Comparison of ENCODE assay signal across 21 cellular contexts in the genomic region with DNA sequence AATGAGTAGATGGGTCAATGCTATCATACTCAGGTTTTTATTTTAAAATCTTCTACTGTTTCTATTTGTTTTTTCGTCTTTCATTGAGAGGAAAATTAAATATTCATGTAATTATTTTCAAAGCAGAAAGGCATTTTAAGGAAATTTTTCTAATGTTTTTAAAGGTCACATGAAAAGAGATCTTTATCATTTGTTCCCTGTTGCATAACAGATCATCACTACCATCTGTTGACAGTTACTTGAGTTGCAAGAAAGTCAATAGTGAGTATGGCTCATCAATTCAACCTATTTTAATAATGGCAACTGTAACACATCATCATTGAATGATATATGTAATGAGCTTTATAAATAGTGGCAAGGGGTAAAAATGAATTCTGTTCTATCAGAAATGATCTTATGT.
"Had no signal": no experiment of that assay in that cellular context is flagged by ENCODE, and none has a peak within 500 bp of the region (broad histone marks: within the 10 kb centered on the region; RNA-seq: fewer than 3 reads in every experiment).

No MANE protein-coding gene starts in this region.

- H3K27ac ChIP-seq: brain microvascular endothelial cell, left lung, testis, transverse colon had no signal

- DNase-seq: activated CD4-positive, alpha-beta T cell treated with anti-CD3 and anti-CD28 coated beads for 36 hours; activated CD4-positive, CD25-positive, alpha-beta regulatory T cell; activated effector memory CD4-positive, alpha-beta T cell treated with anti-CD3 and anti-CD28 coated beads, Interleukin-2, amount 50 U/mL, for 16 hours; activated naive CD4-positive, alpha-beta T cell treated with anti-CD3 and anti-CD28 coated beads for 36 hours; activated naive CD8-positive, alpha-beta T cell treated with anti-CD3 and anti-CD28 coated beads, Interleukin-2, amount 10 ng/mL, durations not matched to agents 7 days and 5 days; amniotic stem cell; brain microvascular endothelial cell; cortex of kidney; effector memory CD8-positive, alpha-beta T cell; erythroblast; left lung; mesendoderm; posterior cingulate gyrus; right cardiac atrium; stimulated activated CD4-positive, alpha-beta T cell treated with anti-CD3 and anti-CD28 coated beads, Interleukin-2, amount 100 ng/mL, for 48 hours; stimulated activated naive CD4-positive, alpha-beta T cell treated with Interleukin-2 at 50 U/mL for 16 hours; testis; transverse colon had no signal

- H3K36me3 ChIP-seq: brain microvascular endothelial cell, transverse colon had no signal

- H3K36me3 Mint-ChIP-seq: natural killer cell treated with Interleukin-12 subunit alpha and Interleukin-12 subunit beta and Interleukin-15 and Interleukin-18, amount 100 ng/mL, for 72 hours had no signal

- ATAC-seq: activated CD4-positive, alpha-beta T cell treated with anti-CD3 and anti-CD28 coated beads for 36 hours; effector memory CD8-positive, alpha-beta T cell; left lung; natural killer cell treated with Interleukin-12 subunit alpha and Interleukin-12 subunit beta and Interleukin-15 and Interleukin-18, amount 100 ng/mL, for 72 hours; right cardiac atrium had no signal

- H3K4me3 ChIP-seq: left lung, lung, testis, transverse colon had no signal

- H3K9me3 Mint-ChIP-seq: activated naive CD4-positive, alpha-beta T cell treated with anti-CD3 and anti-CD28 coated beads for 36 hours; activated naive CD8-positive, alpha-beta T cell treated with anti-CD3 and anti-CD28 coated beads, Interleukin-2, amount 10 ng/mL, durations not matched to agents 7 days and 5 days; effector memory CD8-positive, alpha-beta T cell; natural killer cell treated with Interleukin-12 subunit alpha and Interleukin-12 subunit beta and Interleukin-15 and Interleukin-18, amount 100 ng/mL, for 72 hours; T-helper 2 cell treated with Interferon-gamma antibody and Interleukin-4, amounts not matched to agents 5 μg/mL and 100 μg/mL, for 36 hours had no signal

- H3K4me3 Mint-ChIP-seq: activated CD4-positive, alpha-beta T cell treated with anti-CD3 and anti-CD28 coated beads for 36 hours; activated naive CD4-positive, alpha-beta T cell treated with anti-CD3 and anti-CD28 coated beads for 36 hours; activated naive CD8-positive, alpha-beta T cell treated with anti-CD3 and anti-CD28 coated beads, Interleukin-2, amount 10 ng/mL, durations not matched to agents 7 days and 5 days; effector memory CD8-positive, alpha-beta T cell; natural killer cell treated with Interleukin-12 subunit alpha and Interleukin-12 subunit beta and Interleukin-15 and Interleukin-18, amount 100 ng/mL, for 72 hours; T-helper 2 cell treated with Interferon-gamma antibody and Interleukin-4, amounts not matched to agents 5 μg/mL and 100 μg/mL, for 36 hours had no signal

- H3K27me3 Mint-ChIP-seq: activated CD4-positive, alpha-beta T cell treated with anti-CD3 and anti-CD28 coated beads for 36 hours; activated naive CD8-positive, alpha-beta T cell treated with anti-CD3 and anti-CD28 coated beads, Interleukin-2, amount 10 ng/mL, durations not matched to agents 7 days and 5 days; effector memory CD8-positive, alpha-beta T cell; natural killer cell treated with Interleukin-12 subunit alpha and Interleukin-12 subunit beta and Interleukin-15 and Interleukin-18, amount 100 ng/mL, for 72 hours had no signal

- H3K27ac Mint-ChIP-seq: activated CD4-positive, alpha-beta T cell treated with anti-CD3 and anti-CD28 coated beads for 36 hours; activated naive CD4-positive, alpha-beta T cell treated with anti-CD3 and anti-CD28 coated beads for 36 hours; activated naive CD8-positive, alpha-beta T cell treated with anti-CD3 and anti-CD28 coated beads, Interleukin-2, amount 10 ng/mL, durations not matched to agents 7 days and 5 days; effector memory CD8-positive, alpha-beta T cell; natural killer cell treated with Interleukin-12 subunit alpha and Interleukin-12 subunit beta and Interleukin-15 and Interleukin-18, amount 100 ng/mL, for 72 hours; T-helper 2 cell treated with Interferon-gamma antibody and Interleukin-4, amounts not matched to agents 5 μg/mL and 100 μg/mL, for 36 hours had no signal

- H3K4me1 ChIP-seq: testis, transverse colon had no signal

- H3K27me3 ChIP-seq: brain microvascular endothelial cell, left lung, testis, transverse colon had no signal

- H3K4me1 Mint-ChIP-seq: activated CD4-positive, alpha-beta T cell treated with anti-CD3 and anti-CD28 coated beads for 36 hours; activated naive CD8-positive, alpha-beta T cell treated with anti-CD3 and anti-CD28 coated beads, Interleukin-2, amount 10 ng/mL, durations not matched to agents 7 days and 5 days had no signal

- H3K9me3 ChIP-seq: left lung, testis, transverse colon had no signal
